In the genomic region with DNA sequence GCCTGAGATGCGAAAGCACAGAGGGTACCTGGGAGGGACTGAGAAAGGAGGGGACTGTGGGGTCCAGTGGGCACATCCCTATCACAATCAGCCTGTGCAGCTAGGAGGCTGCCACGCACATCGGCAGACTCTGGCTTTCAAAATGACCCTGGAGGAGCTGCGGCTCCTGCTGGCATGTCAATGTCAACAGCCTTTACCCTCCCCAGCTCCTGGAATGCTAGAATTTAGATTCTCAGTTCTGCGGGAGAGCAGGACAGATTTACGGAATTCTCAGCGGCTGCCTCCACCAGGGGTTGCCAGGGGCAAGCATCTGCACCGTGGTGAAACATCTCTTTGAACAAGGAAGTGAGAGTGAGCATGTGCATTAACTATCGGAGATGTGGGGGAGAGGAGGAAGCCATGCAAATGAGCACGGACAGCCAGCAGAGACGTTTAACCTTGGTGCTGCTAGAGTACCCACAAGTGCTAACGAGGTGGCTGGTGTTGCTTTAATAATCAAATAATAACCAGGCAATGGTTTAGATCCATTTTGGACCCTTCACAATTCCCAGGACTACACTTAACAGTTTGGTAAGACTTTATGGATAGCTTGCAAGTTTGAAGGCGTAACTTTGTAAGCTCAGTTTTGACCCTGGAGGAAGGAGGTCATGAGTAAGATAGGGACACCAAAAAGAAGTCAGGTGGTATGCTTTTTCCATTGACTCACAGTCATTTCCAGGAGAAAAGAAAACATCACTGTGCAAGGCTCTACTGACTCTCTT, we compare ENCODE assay signal across 9 cellular contexts. TPM values are rescaled to one million over a fixed set of nuclear protein-coding genes. Genes with fewer than 3 reads are reported as not detected.
DNase-seq lines count a peak whose midpoint lies in the region; ATAC-seq, FAIRE-seq and TF ChIP-seq lines count a peak whose summit lies in the region.
"Had no signal": no experiment of that assay in that cellular context is flagged by ENCODE, and none has a peak within 500 bp of the region (broad histone marks: within the 10 kb centered on the region; RNA-seq: fewer than 3 reads in every experiment).

No MANE protein-coding gene starts in this region.

- TF ChIP-seq CTCF in GM12878 (IDR thresholded peaks at IDR 0.05 in 2 of 3, conservative IDR thresholded peaks at IDR 0.05 in 1 of 3; ENCODE audit: control insufficient read depth in 2 of 3, extremely low read depth in 1 of 3, insufficient read depth in 1 of 3, low read depth in 3 of 3, low read length in 3 of 3) = peak; percentile 23 to 38 (median 26); a peak in 5 of 6 replicates

- H3K9me3 ChIP-seq in T-helper 17 cell (ENCODE audit: control insufficient read depth, low read length, poor library complexity, severe bottlenecking) = no peaks in the 10 kb centered on the region
- peaks cover 4% of the 10 kb centered on the region; the same call in 2 of the 3 replicates for H3K9me3 ChIP-seq in GM12878 (replicated peaks; ENCODE audit: control insufficient read depth, insufficient read depth, low read length)
- H3K9me3 ChIP-seq in mesenchymal stem cell (ENCODE audit: control insufficient read depth, low read length) = no peaks in the 10 kb centered on the region

- under 1% methylated on average over 13 of the region's 13 CpGs for WGBS in GM12878 (ENCODE audit: insufficient coverage, insufficient replicate concordance, low lambda C conversion rate, missing lambda C conversion rate)
- 63% methylated on average over 11 of the region's 13 CpGs for WGBS in mesenchymal stem cell

- peak overlapping the region; percentile 81 for H2AFZ ChIP-seq in GM12878 (ENCODE audit: control insufficient read depth, low read depth, low read length)
- no peak overlapping the region for H2AFZ ChIP-seq in mesenchymal stem cell (ENCODE audit: low read depth, low read length)

- H3K18ac ChIP-seq in mesenchymal stem cell (ENCODE audit: low read depth in 1 of 2, low read length in 2 of 2) = no peak overlapping the region

- H3K4me3 ChIP-seq in GM12878 = peak overlapping the region; percentile 34; the same call in 1 of the 2 replicates
- peak overlapping the region in 1 of 2 experiments; percentile 42 for H3K4me3 ChIP-seq in mesenchymal stem cell (ENCODE audit: insufficient read depth in 1 of 2, low read depth in 1 of 2, low read length in 2 of 2)

- H3K79me2 ChIP-seq in GM12878 (ENCODE audit: control insufficient read depth, insufficient read depth, low read length) = no peaks in the 10 kb centered on the region

- no peak overlapping the region for H2BK120ac ChIP-seq in mesenchymal stem cell (ENCODE audit: low read depth, low read length)

- peak overlapping the region; percentile 93 for H3K4me3 Mint-ChIP-seq in T-helper 17 cell

- peak; percentile 59 for TF ChIP-seq RAD21 in GM12878 (IDR thresholded peaks at IDR 0.05; ENCODE audit: insufficient read depth, low read depth, low read length)

- H3K4me2 ChIP-seq in GM12878 (ENCODE audit: control insufficient read depth, insufficient read depth) (peak overlapping the region; percentile 96), mesenchymal stem cell (ENCODE audit: low read length, poor library complexity, severe bottlenecking) (no peak overlapping the region)

- POLR2A ChIA-PET in GM12878 (lab: Charles Lee) = interaction anchor here (0.5 to 4.1 kb wide), 16 partner anchors 8 to 437 kb away, joined by 3 to 25 read pairs (median 4); no protein-coding TSS in a partner anchor

- DNase-seq in T-helper 17 cell (peak in 2 of 3 donors; percentile 18 to 27), GM12878 (ENCODE audit: low read depth, low spot score) (peak; percentile 89), mesenchymal stem cell (no peak), NCI-H2029 (lab: John Stamatoyannopoulos, UW) (no peak), NCI-H1417 treated with DMSO at 0.1 percent for 48 hours (lab: John Stamatoyannopoulos, UW) (no peak)
- peak; percentile 21 for DNase-seq in stimulated activated CD8-positive, alpha-beta memory T cell treated with anti-CD3 and anti-CD28 coated beads, Interleukin-4, amount 100 ng/mL, for 24 hours (ENCODE audit: low read depth)

- H3K14ac ChIP-seq in mesenchymal stem cell (ENCODE audit: low read length in 2 of 2) = no peak overlapping the region

- peak; percentile 97 for FAIRE-seq in GM12878 (lab: Jason Lieb, UNC)

- CTCF ChIA-PET in GM12878 (lab: Yijun Ruan, JAX) = interaction anchor here (0.5 to 3.7 kb wide), 35 partner anchors 9 to 557 kb away, joined by 3 to 67 read pairs (median 5); no protein-coding TSS in a partner anchor

- SMC1A ChIA-PET in GM12878 (lab: Charles Lee; ENCODE audit: uncharacterized antibody, unreplicated experiment) = interaction anchor here (0.6 to 7.3 kb wide), 34 partner anchors 8 to 346 kb away, joined by 3 to 110 read pairs (median 6); no protein-coding TSS in a partner anchor

- in situ Hi-C loops in GM12878 (cut with MboI) = loop anchor here (5.0 kb wide), 1 partner anchor 154 kb away; no protein-coding TSS in a partner anchor

- no peak overlapping the region for H4K91ac ChIP-seq in mesenchymal stem cell (ENCODE audit: low read length)

- ATAC-seq in GM19023 (IDR thresholded peaks at IDR 0.05; ENCODE audit: unreplicated experiment) (peak; percentile 96), HG03064 (IDR thresholded peaks at IDR 0.05; ENCODE audit: low read depth, unreplicated experiment) (peak; percentile 87), T-helper 17 cell (peak; percentile 93), GM12878 (peak; percentile 95)

- H3K4me1 Mint-ChIP-seq in T-helper 17 cell = peaks cover 44% of the 10 kb centered on the region

- no peak overlapping the region for H2AK5ac ChIP-seq in mesenchymal stem cell (ENCODE audit: low read length, severe bottlenecking)

- H3K27me3 ChIP-seq in GM12878 (replicated peaks in 1 of 2; ENCODE audit: control insufficient read depth in 2 of 2, insufficient read depth in 2 of 2, low read length in 1 of 2) (no peaks in the 10 kb centered on the region), mesenchymal stem cell (ENCODE audit: control insufficient read depth in 1 of 2, insufficient read depth in 1 of 2, low read length in 2 of 2) (no peaks in the 10 kb centered on the region)

- H3K4me1 ChIP-seq in GM12878 (ENCODE audit: control insufficient read depth, insufficient read depth, low read length) = peaks cover 51% of the 10 kb centered on the region
- no peaks in the 10 kb centered on the region for H3K4me1 ChIP-seq in mesenchymal stem cell (ENCODE audit: control insufficient read depth, insufficient read depth, low read depth, low read length)

- H3K27ac ChIP-seq in GM12878 (ENCODE audit: control insufficient read depth, insufficient read depth) = peak overlapping the region; percentile 90
- no peak overlapping the region for H3K27ac ChIP-seq in mesenchymal stem cell (ENCODE audit: low read length, poor library complexity, severe bottlenecking)
- H3K27ac ChIP-seq: epithelial cell of prostate had no signal

- no peaks in the 10 kb centered on the region for H4K20me1 ChIP-seq in GM12878 (ENCODE audit: control insufficient read depth, insufficient read depth)

- peaks cover 2% of the 10 kb centered on the region for H3K36me3 Mint-ChIP-seq in T-helper 17 cell (ENCODE audit: low read depth)

- H3K9ac ChIP-seq in GM12878 (ENCODE audit: control insufficient read depth, insufficient read depth, low read length) (peak overlapping the region; percentile 72), mesenchymal stem cell (ENCODE audit: low read length) (peak overlapping the region; percentile 63)

- peak; percentile 73 for TF ChIP-seq POLR2A in GM12878 (IDR thresholded peaks at IDR 0.05; ENCODE audit: low read depth, low read length)

- no peak overlapping the region for H3K23ac ChIP-seq in mesenchymal stem cell (ENCODE audit: low read length in 2 of 2)

- RAD21 ChIA-PET in GM12878 (lab: Charles Lee; ENCODE audit: unreplicated experiment) = interaction anchor here (0.6 to 4.7 kb wide), 30 partner anchors 9 to 555 kb away, joined by 3 to 111 read pairs (median 5); no protein-coding TSS in a partner anchor

- H4K8ac ChIP-seq in mesenchymal stem cell (ENCODE audit: low read length) = no peak overlapping the region

- H2BK12ac ChIP-seq in mesenchymal stem cell (ENCODE audit: low read length in 2 of 2) = no peak overlapping the region

- peak overlapping the region; percentile 97 for H3K27ac Mint-ChIP-seq in T-helper 17 cell

- no peaks in the 10 kb centered on the region for H3K27me3 Mint-ChIP-seq in T-helper 17 cell

- H3K79me1 ChIP-seq in mesenchymal stem cell (replicated peaks; ENCODE audit: low read length, poor library complexity, severe bottlenecking) = no peaks in the 10 kb centered on the region

- TF ChIP-seq EP300 in GM12878 (IDR thresholded peaks at IDR 0.05; ENCODE audit: borderline replicate concordance in 1 of 2, control insufficient read depth in 1 of 2, low read depth in 2 of 2, low read length in 2 of 2) = peak; percentile 83 to 90

- no peaks in the 10 kb centered on the region for H3K36me3 ChIP-seq in GM12878 (ENCODE audit: control insufficient read depth in 2 of 2, insufficient read depth in 2 of 2, low read length in 1 of 2)
- H3K36me3 ChIP-seq in mesenchymal stem cell (ENCODE audit: control insufficient read depth in 1 of 2, insufficient read depth in 2 of 2, low read depth in 1 of 2, low read length in 2 of 2) = peaks cover 0 to 15% of the 10 kb centered on the region in 2 experiments

- no TSS peak for BruUV-seq in GM12878 (replicated peaks; lab: Mats Ljungman, UMichigan)

- intact Hi-C loops in GM12878 (cut with micrococcal nuclease; ENCODE audit: unreplicated experiment) = loop anchor here (2.0 kb wide), 1 partner anchor 52 kb away; no protein-coding TSS in a partner anchor

- H2BK5ac ChIP-seq in mesenchymal stem cell (ENCODE audit: low read depth, low read length, poor library complexity, severe bottlenecking) = no peak overlapping the region

- H2BK15ac ChIP-seq in mesenchymal stem cell (ENCODE audit: low read depth, poor library complexity, severe bottlenecking) = no peak overlapping the region

- H3K4ac ChIP-seq in mesenchymal stem cell (ENCODE audit: low read depth in 1 of 2, low read length in 2 of 2) = no peak overlapping the region

RNA-seq across cellular contexts. Expression of gene XYLT1, which starts 54.1 kb away (rescaled TPM):
- total RNA-seq in T-helper 17 cell (10 to 100 TPM; 33.8 to 57.3 TPM), GM12878 (2014; rRNA removed) (5.6 and 7.1 TPM in 2 replicates), GM12878 (2014; rRNA removed; fragmentation: Illumina TruSeq; extraction: Trizol) (7.7 and 7.8 TPM in 2 replicates), GM12878 (2021) (13.2 and 14.8 TPM in 2 replicates)
- total RNA-seq in GM12878 (2013; cell fraction: nucleolus; rRNA removed) = 112 and 126 TPM in 2 replicates
- polyA plus RNA-seq in GM12878 (2011; ENCODE audit: low read depth) = 3.0 TPM
- polyA plus RNA-seq in GM12878 (2011; rRNA removed) (5.4 and 6.8 TPM in 2 replicates), GM12878 (2014; fragmentation: Illumina TruSeq; extraction: Trizol) (5.8 and 6.9 TPM in 2 replicates), GM12878 (2014; fragmentation: Nextera tagmentation; extraction: Ambion mirVana) (1 to 10 TPM in 1 of 2 experiments, under 1 TPM in 1; 0.88 to 1.1 TPM), GM12878 (2014; rRNA removed) (4.9 and 5.0 TPM in 2 replicates), GM12878 (2016; fragmentation: Nextera tagmentation; extraction: Ambion mirVana) (1 to 10 TPM; 2.9 to 3.2 TPM)
- polyA plus RNA-seq in GM12878 (2011; cell fraction: cytosol; rRNA removed) = 7.2 and 8.6 TPM in 2 replicates
- 12.2 and 13.9 TPM in 2 replicates for polyA plus RNA-seq in GM12878 (2011; cell fraction: nucleus; rRNA removed)
- polyA plus RNA-seq in GM12878 (2012) = 2.4 and 4.1 TPM in 2 replicates
- 32.4 and 49.0 TPM in 2 replicates for polyA minus RNA-seq in GM12878 (2011; rRNA and poly(A)+ RNA removed)
- 8.1 and 8.3 TPM in 2 replicates for polyA minus RNA-seq in GM12878 (2011; cell fraction: cytosol; rRNA and poly(A)+ RNA removed)
- polyA minus RNA-seq in GM12878 (2011; cell fraction: nucleus; rRNA and poly(A)+ RNA removed) = 29.5 and 43.6 TPM in 2 replicates
- polyA plus RNA-seq in mesenchymal stem cell (2013, experiment 1 of 2) = 0.01 TPM
- polyA plus RNA-seq in mesenchymal stem cell (2013, experiment 2 of 2) = 0.03 TPM

Comparison
In these comparisons a context has a peak if more than half of its experiments do, and no peak if none do; other contexts are left out.
1. DNase-seq: peak in T-helper 17 cell (2 of 3), GM12878 (single experiment) and stimulated activated CD8-positive, alpha-beta memory T cell treated with anti-CD3 and anti-CD28 coated beads, Interleukin-4, amount 100 ng/mL, for 24 hours (single experiment); none in mesenchymal stem cell (single experiment), NCI-H2029 (single experiment) and NCI-H1417 treated with DMSO at 0.1 percent for 48 hours (single experiment).
2. Peak in every context shown above with its lines, with median percentiles within 50 percentile points of each other: ATAC-seq.